ENCODE assay signal across 8 cellular contexts in the genomic region with DNA sequence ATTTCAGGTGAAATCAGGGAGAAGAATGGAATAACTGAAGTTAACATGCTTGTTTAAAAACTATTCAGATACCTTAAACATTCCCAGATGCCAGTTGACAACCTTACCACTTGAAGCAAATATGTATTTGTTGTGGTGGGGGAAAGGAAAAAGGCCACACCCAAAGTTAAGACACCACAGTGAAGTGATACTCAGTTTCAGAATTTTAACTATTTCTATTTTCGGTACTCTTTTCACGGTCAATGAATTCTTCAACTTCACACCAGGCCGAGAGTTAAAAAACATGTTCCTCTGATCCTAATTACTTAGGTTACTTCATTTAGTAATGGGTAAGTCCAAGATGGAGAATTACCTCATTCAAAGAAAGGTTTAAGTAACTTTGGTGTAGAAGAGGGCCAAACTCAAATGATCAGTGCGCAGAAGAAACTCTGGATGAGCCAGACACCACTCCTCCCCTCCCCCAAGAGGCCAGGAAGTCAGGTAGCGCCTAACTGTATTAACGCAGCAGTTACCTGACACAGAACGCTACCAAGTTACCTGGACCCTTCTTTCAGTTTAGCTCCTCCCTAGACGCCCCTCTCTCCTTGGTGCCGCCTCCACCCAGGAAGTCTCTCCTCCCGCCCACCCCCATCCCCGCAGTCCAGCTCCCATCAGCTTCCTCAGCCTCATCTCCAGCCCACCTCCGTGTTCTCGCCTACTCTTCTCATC. TPM values are rescaled to one million over a fixed set of nuclear protein-coding genes. Genes with fewer than 3 reads are reported as not detected.
DNase-seq lines count a peak whose midpoint lies in the region; ATAC-seq and TF ChIP-seq lines count a peak whose summit lies in the region.

No MANE protein-coding gene starts in this region.

- H3K36me3 ChIP-seq in mammary epithelial cell (ENCODE audit: insufficient read depth, low read length), result no peaks in the 10 kb centered on the region

- in situ Hi-C loops in mammary epithelial cell (cut with MboI; ENCODE audit: low sequenced_read_pairs in 2 of 2), result no loop called here

- BruUV-seq in mammary epithelial cell (replicated peaks; lab: Mats Ljungman, UMichigan), result TSS peak; percentile 24

- H3K4me3 Mint-ChIP-seq in stimulated activated naive B cell treated with anti-CD40 and anti-IgM and Interleukin-4, amounts not matched to agents 10 μg/mL and 1 μg/mL and 100 μg/mL, for 72 hours, result peak overlapping the region; percentile 95

- H3K27me3 ChIP-seq in mammary epithelial cell (ENCODE audit: insufficient read depth, low read length), result no peaks in the 10 kb centered on the region

- no peaks in the 10 kb centered on the region for H3K9me3 Mint-ChIP-seq in stimulated activated naive B cell treated with anti-CD40 and anti-IgM and Interleukin-4, amounts not matched to agents 10 μg/mL and 1 μg/mL and 100 μg/mL, for 72 hours

- H3K9ac ChIP-seq in mammary epithelial cell (ENCODE audit: insufficient read depth, low read length), result peak overlapping the region; percentile 65

- no peaks in the 10 kb centered on the region for H3K27me3 Mint-ChIP-seq in stimulated activated naive B cell treated with anti-CD40 and anti-IgM and Interleukin-4, amounts not matched to agents 10 μg/mL and 1 μg/mL and 100 μg/mL, for 72 hours

- H3K36me3 Mint-ChIP-seq in stimulated activated naive B cell treated with anti-CD40 and anti-IgM and Interleukin-4, amounts not matched to agents 10 μg/mL and 1 μg/mL and 100 μg/mL, for 72 hours, result peaks cover 7 to 30% of the 10 kb centered on the region in 2 donors

- peak overlapping the region; percentile 57 for H3K27ac ChIP-seq in mammary epithelial cell (ENCODE audit: insufficient read depth, low read depth, low read length)

- H3K4me1 Mint-ChIP-seq in stimulated activated naive B cell treated with anti-CD40 and anti-IgM and Interleukin-4, amounts not matched to agents 10 μg/mL and 1 μg/mL and 100 μg/mL, for 72 hours, result peaks cover 43 to 62% of the 10 kb centered on the region in 2 donors

- peaks cover 58% of the 10 kb centered on the region for H3K79me2 ChIP-seq in mammary epithelial cell (ENCODE audit: insufficient read depth, low read length)

- no peak for TF ChIP-seq CTCF in mammary epithelial cell (conservative IDR thresholded peaks at IDR 0.05 in 1 of 2, IDR thresholded peaks at IDR 0.05 in 1 of 2; ENCODE audit: extremely low read depth in 1 of 2, insufficient read depth in 1 of 2, low read depth in 1 of 2, low read length in 2 of 2)

- peak overlapping the region; percentile 88 for H3K4me2 ChIP-seq in mammary epithelial cell (ENCODE audit: insufficient read depth, low read depth, low read length)

- dilution Hi-C loops in mammary epithelial cell (cut with HindIII; ENCODE audit: low sequenced_read_pairs), result no loop called here

- DNase-seq in NCI-H524 (lab: John Stamatoyannopoulos, UW), result peak; percentile 6 to 10
- DNase-seq in NCI-H524 treated with DMSO at 0.1 percent for 48 hours (lab: John Stamatoyannopoulos, UW), result no peak
- peak; percentile 61 for DNase-seq in RPMI8226
- DNase-seq in mammary epithelial cell, result peak; percentile 44
- peak; percentile 33 to 38 for DNase-seq in left colon
- peak; percentile 13 for DNase-seq in stimulated activated naive B cell treated with anti-CD40 and anti-IgM and Interleukin-4, amounts not matched to agents 10 μg/mL and 1 μg/mL and 100 μg/mL, for 72 hours
- no peak for DNase-seq in NOMO-1 (lab: John Stamatoyannopoulos, UW; ENCODE audit: unreplicated experiment in 2 of 2)

- H3K4me3 ChIP-seq in mammary epithelial cell (replicated peaks in 1 of 3; ENCODE audit: insufficient read depth in 1 of 3, low read depth in 2 of 3, low read length in 3 of 3), result peak overlapping the region; percentile 80 to 93 (median 88)

- peaks cover 27% of the 10 kb centered on the region for H3K4me1 ChIP-seq in mammary epithelial cell (ENCODE audit: insufficient read depth, low read length)

- H3K9me3 ChIP-seq in mammary epithelial cell (replicated peaks; ENCODE audit: insufficient read depth, low read length), result no peaks in the 10 kb centered on the region

- intact Hi-C loops in mammary epithelial cell (cut with micrococcal nuclease) (loop anchor here (2.0 kb wide), 1 partner anchor 314 kb away; the partner anchor contains the start of gene STMP1), left colon (cut with DNase I, micrococcal nuclease) (no loop called here)

- H2AFZ ChIP-seq in mammary epithelial cell (ENCODE audit: low read depth, low read length), result peak overlapping the region; percentile 93

- peak overlapping the region; percentile 89 for H3K27ac Mint-ChIP-seq in stimulated activated naive B cell treated with anti-CD40 and anti-IgM and Interleukin-4, amounts not matched to agents 10 μg/mL and 1 μg/mL and 100 μg/mL, for 72 hours

- 4% methylated on average over 10 of the region's 13 CpGs for WGBS in mammary epithelial cell (ENCODE audit: low coverage, missing lambda C conversion rate)

- CTCF ChIA-PET in mammary epithelial cell (lab: Charles Lee; ENCODE audit: low non-redundant PET), result no interaction called here

- peak; percentile 7 for ATAC-seq in HG02840 (IDR thresholded peaks at IDR 0.05; ENCODE audit: low FRiP score, unreplicated experiment)
- ATAC-seq in left colon, result peak; percentile 56
- peak; percentile 9 to 15 for ATAC-seq in stimulated activated naive B cell treated with anti-CD40 and anti-IgM and Interleukin-4, amounts not matched to agents 10 μg/mL and 1 μg/mL and 100 μg/mL, for 72 hours (replicated peaks)

- no peaks in the 10 kb centered on the region for H4K20me1 ChIP-seq in mammary epithelial cell (ENCODE audit: insufficient read depth, low read length)

RNA-seq across cellular contexts. Expression of gene MTPN, which starts 0.7 kb away (rescaled TPM):
- 100 to 1,000 TPM; 151 to 173 TPM for total RNA-seq in mammary epithelial cell
- polyA plus RNA-seq in mammary epithelial cell, result 94.0 TPM
- polyA minus RNA-seq in mammary epithelial cell, result 116 TPM
- total RNA-seq in left colon, result 10 to 100 TPM; 96.5 to 97.6 TPM

Comparison
In these comparisons a context has a peak if more than half of its experiments do, and no peak if none do; other contexts are left out.
1. DNase-seq: peak in NCI-H524 (2 of 2), RPMI8226 (single experiment), mammary epithelial cell (single experiment), left colon (2 of 2) and stimulated activated naive B cell treated with anti-CD40 and anti-IgM and Interleukin-4, amounts not matched to agents 10 μg/mL and 1 μg/mL and 100 μg/mL, for 72 hours (single experiment); none in NCI-H524 treated with DMSO at 0.1 percent for 48 hours (single experiment) and NOMO-1 (0 of 2).
2. Peak in every context shown above with its lines, with median percentiles within 50 percentile points of each other: ATAC-seq.